In genomic region chr11:128524172-128524571, GRCh38 we compare ENCODE assay signal across 10 cellular contexts.
A peak's percentile ranks its signal among the peaks of the same experiment; 100 is the strongest.
DNase-seq lines count a peak whose midpoint lies in the region; ATAC-seq, FAIRE-seq and TF ChIP-seq lines count a peak whose summit lies in the region.
"Had no signal": no experiment of that assay in that cellular context is flagged by ENCODE, and none has a peak within 500 bp of the region (broad histone marks: within the 10 kb centered on the region; RNA-seq: fewer than 3 reads in every experiment).

No MANE protein-coding gene starts in this region.

- no peak for ATAC-seq in Right ventricle myocardium inferior
- ATAC-seq in GM18520 (IDR thresholded peaks at IDR 0.05; ENCODE audit: unreplicated experiment), result no peak

- H3K36me3 ChIP-seq in cardiac muscle cell, result no peaks in the 10 kb centered on the region
- H3K36me3 ChIP-seq in keratinocyte (ENCODE audit: control insufficient read depth in 2 of 2, extremely low read depth in 1 of 2, insufficient read depth in 2 of 2, low read length in 2 of 2), result peaks cover 0 to 5% of the 10 kb centered on the region in 2 experiments

- peaks cover 56% of the 10 kb centered on the region for H3K4me1 Mint-ChIP-seq in activated T-helper 2 cell treated with anti-CD3 and anti-CD28 coated beads, Interferon-gamma antibody, Interleukin-2, Interleukin-4, amounts not matched to agents 10 μg/mL and 5 μg/mL and 100 μg/mL, durations not matched to agents 14 hours and 24 hours and 36 hours (ENCODE audit: low read depth)
- peaks cover 53% of the 10 kb centered on the region for H3K4me1 Mint-ChIP-seq in type B pancreatic cell (ENCODE audit: unreplicated experiment)

- no peaks in the 10 kb centered on the region for H3K27me3 Mint-ChIP-seq in activated T-helper 2 cell treated with anti-CD3 and anti-CD28 coated beads, Interferon-gamma antibody, Interleukin-2, Interleukin-4, amounts not matched to agents 10 μg/mL and 5 μg/mL and 100 μg/mL, durations not matched to agents 14 hours and 24 hours and 36 hours (ENCODE audit: low read depth)
- H3K27me3 Mint-ChIP-seq in type B pancreatic cell, result peaks cover 27% of the 10 kb centered on the region

- peaks cover under 1% of the 10 kb centered on the region for H3K4me1 ChIP-seq in cardiac muscle cell (ENCODE audit: low read depth)
- H3K4me1 ChIP-seq in keratinocyte (ENCODE audit: control insufficient read depth, extremely low read depth, insufficient read depth, low read length), result peaks cover 40% of the 10 kb centered on the region

- H3K4me3 ChIP-seq in cardiac muscle cell (no peak overlapping the region), keratinocyte (ENCODE audit: control insufficient read depth in 2 of 3, extremely low read depth in 1 of 3, insufficient read depth in 2 of 3, low read depth in 1 of 3, low read length in 3 of 3) (no peak overlapping the region)

- H3K9me3 ChIP-seq in cardiac muscle cell (ENCODE audit: low read depth) (no peaks in the 10 kb centered on the region), keratinocyte (ENCODE audit: control insufficient read depth, low read depth, low read length) (no peaks in the 10 kb centered on the region)

- H3K27ac Mint-ChIP-seq in activated T-helper 2 cell treated with anti-CD3 and anti-CD28 coated beads, Interferon-gamma antibody, Interleukin-2, Interleukin-4, amounts not matched to agents 10 μg/mL and 5 μg/mL and 100 μg/mL, durations not matched to agents 14 hours and 24 hours and 36 hours, result peak overlapping the region; percentile 97
- peak overlapping the region; percentile 94 for H3K27ac Mint-ChIP-seq in type B pancreatic cell

- H3K27ac ChIP-seq in cardiac muscle cell (no peak overlapping the region), keratinocyte (ENCODE audit: control insufficient read depth, insufficient read depth, low read length) (peak overlapping the region; percentile 91)

- H3K4me2 ChIP-seq in keratinocyte (ENCODE audit: control insufficient read depth, extremely low read depth, insufficient read depth, low read depth, low read length), result peak overlapping the region; percentile 0

- no peaks in the 10 kb centered on the region for H3K9me3 Mint-ChIP-seq in activated T-helper 2 cell treated with anti-CD3 and anti-CD28 coated beads, Interferon-gamma antibody, Interleukin-2, Interleukin-4, amounts not matched to agents 10 μg/mL and 5 μg/mL and 100 μg/mL, durations not matched to agents 14 hours and 24 hours and 36 hours
- H3K9me3 Mint-ChIP-seq in type B pancreatic cell, result no peaks in the 10 kb centered on the region

- DNase-seq in cardiac muscle cell (ENCODE audit: low read depth in 1 of 2, low spot score in 1 of 2) (peak in 1 of 2 donors; percentile 65), Right ventricle myocardium inferior (ENCODE audit: missing footprints) (no peak), keratinocyte (ENCODE audit: low read depth, low spot score) (no peak), type B pancreatic cell (ENCODE audit: extremely low spot score, unreplicated experiment) (no peak), cerebellum (ENCODE audit: low spot score) (no peak), Kasumi-1 (lab: John Stamatoyannopoulos, UW) (no peak)
- DNase-seq in activated T-helper 2 cell treated with anti-CD3 and anti-CD28 coated beads, Interferon-gamma antibody, Interleukin-2, Interleukin-4, amounts not matched to agents 10 μg/mL and 5 μg/mL and 100 μg/mL, durations not matched to agents 14 hours and 24 hours and 36 hours (ENCODE audit: low spot score), result no peak
- DNase-seq: NCI-H524; stimulated activated naive CD4-positive, alpha-beta T cell had no signal

- H3K9me1 ChIP-seq in keratinocyte (ENCODE audit: control insufficient read depth, extremely low read depth, insufficient read depth, low read length), result no peaks in the 10 kb centered on the region

- intact Hi-C loops in Right ventricle myocardium inferior (cut with DNase I), result loop anchor here (5.0 kb wide), 3 partner anchors 57 to 103 kb away; no protein-coding TSS in a partner anchor
- intact Hi-C loops in activated T-helper 2 cell treated with anti-CD3 and anti-CD28 coated beads, Interferon-gamma antibody, Interleukin-2, Interleukin-4, amounts not matched to agents 10 μg/mL and 5 μg/mL and 100 μg/mL, durations not matched to agents 14 hours and 24 hours and 36 hours (cut with micrococcal nuclease), result loop anchor here (2.0 to 10.0 kb wide), 5 partner anchors 173 to 485 kb away; no protein-coding TSS in a partner anchor

- H3K27me3 ChIP-seq in cardiac muscle cell (peaks cover 46% of the 10 kb centered on the region), keratinocyte (ENCODE audit: control insufficient read depth, extremely low read depth, insufficient read depth, low read length) (no peaks in the 10 kb centered on the region)

- dilution Hi-C loops in keratinocyte (cut with MboI; ENCODE audit: extremely low pct_ligation_motif_present, low sequenced_read_pairs), result loop anchor here (25.0 kb wide), 1 partner anchor 88 kb away; no protein-coding TSS in a partner anchor

- H3K36me3 Mint-ChIP-seq in activated T-helper 2 cell treated with anti-CD3 and anti-CD28 coated beads, Interferon-gamma antibody, Interleukin-2, Interleukin-4, amounts not matched to agents 10 μg/mL and 5 μg/mL and 100 μg/mL, durations not matched to agents 14 hours and 24 hours and 36 hours (ENCODE audit: low read depth), result peaks cover 30% of the 10 kb centered on the region
- no peaks in the 10 kb centered on the region for H3K36me3 Mint-ChIP-seq in type B pancreatic cell

- no peak overlapping the region for H3K9ac ChIP-seq in keratinocyte (ENCODE audit: control insufficient read depth, extremely low read depth, insufficient read depth, low read length)

- H4K20me1 ChIP-seq in keratinocyte (ENCODE audit: control insufficient read depth, extremely low read depth, insufficient read depth, low read length), result peaks cover 5% of the 10 kb centered on the region

- no peak overlapping the region for H2AFZ ChIP-seq in keratinocyte (ENCODE audit: control insufficient read depth, low read length)

- no peak for FAIRE-seq in keratinocyte (lab: Jason Lieb, UNC)

- peak overlapping the region; percentile 97 for H3K4me3 Mint-ChIP-seq in activated T-helper 2 cell treated with anti-CD3 and anti-CD28 coated beads, Interferon-gamma antibody, Interleukin-2, Interleukin-4, amounts not matched to agents 10 μg/mL and 5 μg/mL and 100 μg/mL, durations not matched to agents 14 hours and 24 hours and 36 hours (ENCODE audit: low read depth)
- peak overlapping the region; percentile 6 for H3K4me3 Mint-ChIP-seq in type B pancreatic cell

- H3K79me2 ChIP-seq in keratinocyte (ENCODE audit: control insufficient read depth, insufficient read depth, low read length), result peaks cover 28% of the 10 kb centered on the region

- TF ChIP-seq CTCF in cardiac muscle cell (IDR thresholded peaks at IDR 0.05; ENCODE audit: low read depth, low read length) (peak; percentile 10), keratinocyte (optimal IDR thresholded peaks at IDR 0.05 in 1 of 3, IDR thresholded peaks at IDR 0.05 in 1 of 3, conservative IDR thresholded peaks at IDR 0.05 in 1 of 3; ENCODE audit: extremely low read depth in 1 of 3, insufficient read depth in 2 of 3, low read length in 3 of 3) (no peak), type B pancreatic cell (conservative IDR thresholded peaks at IDR 0.05) (no peak)
